18 cellular contexts compared by ENCODE assay signal in the genomic region with DNA sequence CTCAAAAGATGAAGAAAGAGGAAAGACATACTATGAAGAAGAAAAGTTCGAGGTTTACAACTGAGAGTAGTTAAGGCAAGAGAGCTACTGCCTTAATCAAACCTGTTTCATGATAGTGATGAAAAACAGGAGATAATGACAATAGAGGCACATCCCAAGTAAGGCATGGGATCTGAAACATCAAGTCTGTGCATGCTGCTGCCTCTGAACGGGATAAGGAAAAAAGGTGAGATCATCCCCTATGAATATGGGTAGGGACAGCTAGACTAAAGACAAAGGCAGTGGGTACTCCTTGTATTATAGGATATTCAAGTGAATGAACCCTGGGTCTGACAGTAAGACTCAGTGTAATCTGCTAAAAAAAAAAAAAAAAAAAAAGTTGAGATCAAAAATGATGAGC.
"Had no signal": no experiment of that assay in that cellular context is flagged by ENCODE, and none has a peak within 500 bp of the region (broad histone marks: within the 10 kb centered on the region; RNA-seq: fewer than 3 reads in every experiment).

No MANE protein-coding gene starts in this region.

- H3K9me3 ChIP-seq: gastrocnemius medialis, lower lobe of right lung, psoas muscle, right lobe of liver, thoracic aorta had no signal

- H3K27ac ChIP-seq: gastrocnemius medialis, lower lobe of right lung, psoas muscle, right lobe of liver, thoracic aorta, WERI-Rb-1 had no signal

- DNase-seq: activated CD4-positive, alpha-beta T cell treated with anti-CD3 and anti-CD28 coated beads for 1 hour; activated CD4-positive, alpha-beta T cell treated with anti-CD3 and anti-CD28 coated beads, Interleukin-2, amount 50 U/mL, for 4 hours; activated gamma-delta T cell; caudate nucleus; dorsolateral prefrontal cortex; erythroblast; gastrocnemius medialis; head of caudate nucleus; lower lobe of right lung; psoas muscle; right lobe of liver; small intestine; stimulated activated CD4-positive, alpha-beta T cell treated with anti-CD3 and anti-CD28 coated beads, Interleukin-4, amount 100 ng/mL, for 24 hours; stimulated activated naive B cell treated with anti-CD40 and anti-IgM and Interleukin-4, amounts not matched to agents 10 μg/mL and 1 μg/mL and 100 μg/mL, for 72 hours; T-helper 2 cell; WERI-Rb-1 had no signal

- H3K27me3 ChIP-seq: dorsolateral prefrontal cortex, gastrocnemius medialis, right lobe of liver had no signal

- H3K4me3 ChIP-seq: gastrocnemius medialis, lower lobe of right lung, psoas muscle, right lobe of liver, thoracic aorta had no signal

- H3K27ac Mint-ChIP-seq: activated naive CD8-positive, alpha-beta T cell; stimulated activated naive B cell treated with anti-CD40 and anti-IgM and Interleukin-4, amounts not matched to agents 10 μg/mL and 1 μg/mL and 100 μg/mL, for 72 hours had no signal

- ATAC-seq: gastrocnemius medialis; lower lobe of right lung; psoas muscle; right lobe of liver; stimulated activated naive B cell treated with anti-CD40 and anti-IgM and Interleukin-4, amounts not matched to agents 10 μg/mL and 1 μg/mL and 100 μg/mL, for 72 hours had no signal

- H3K36me3 ChIP-seq: gastrocnemius medialis, lower lobe of right lung, right lobe of liver, thoracic aorta had no signal

- H3K27me3 Mint-ChIP-seq: activated naive CD8-positive, alpha-beta T cell had no signal

- H3K4me3 Mint-ChIP-seq: activated naive CD8-positive, alpha-beta T cell; stimulated activated naive B cell treated with anti-CD40 and anti-IgM and Interleukin-4, amounts not matched to agents 10 μg/mL and 1 μg/mL and 100 μg/mL, for 72 hours had no signal

- FAIRE-seq: small intestine had no signal
